In the genomic region with DNA sequence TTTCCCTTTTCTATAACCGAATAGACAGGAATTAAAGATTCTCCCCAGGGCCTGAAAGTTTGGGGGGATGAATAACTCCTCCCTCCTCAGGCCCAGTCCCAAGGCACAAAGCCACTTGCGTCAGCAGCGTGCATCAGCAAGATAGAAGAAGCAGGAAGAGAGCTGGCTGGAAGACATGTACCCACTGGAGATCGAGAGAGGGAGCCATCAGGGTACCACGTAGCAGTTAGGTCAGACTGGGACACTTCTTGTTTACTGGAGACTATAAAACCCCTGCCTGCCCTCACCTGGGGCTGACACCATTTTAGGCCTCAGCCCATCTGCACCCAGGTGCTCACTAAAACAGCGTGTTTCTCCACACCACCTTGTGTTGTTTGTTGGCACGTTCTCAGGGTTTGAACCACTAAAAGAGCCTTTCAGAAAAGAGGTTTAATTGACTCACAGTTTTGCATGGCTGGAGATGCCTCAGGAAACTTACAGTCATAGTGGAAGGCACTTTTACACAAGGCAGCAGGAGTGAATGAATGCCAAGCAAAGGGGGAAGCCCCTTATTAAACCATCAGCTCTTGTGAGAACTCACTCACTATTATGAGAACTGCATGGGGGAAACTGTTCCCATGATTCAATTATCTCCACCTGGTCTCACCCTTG, we compare ENCODE assay signal across 19 cellular contexts.
A peak's percentile ranks its signal among the peaks of the same experiment; 100 is the strongest.
DNase-seq lines count a peak whose midpoint lies in the region; ATAC-seq and TF ChIP-seq lines count a peak whose summit lies in the region.
"Had no signal": no experiment of that assay in that cellular context is flagged by ENCODE, and none has a peak within 500 bp of the region (broad histone marks: within the 10 kb centered on the region; RNA-seq: fewer than 3 reads in every experiment).

No MANE protein-coding gene starts in this region.

- intact Hi-C loops in PC-9 (cut with micrococcal nuclease; ENCODE audit: unreplicated experiment): no loop called here

- DNase-seq in activated CD4-positive, CD25-positive, alpha-beta regulatory T cell treated with anti-CD3 and anti-CD28 coated beads, Interleukin-2, amount 50 U/mL, for 72 hours: no peak
- DNase-seq in activated naive CD8-positive, alpha-beta T cell treated with anti-CD3 and anti-CD28 coated beads, Interleukin-2, amount 50 U/mL, for 24 hours: no peak
- DNase-seq in ecto neural progenitor cell (ENCODE audit: low spot score): no peak
- DNase-seq in PC-9: no peak
- DNase-seq in ureter (ENCODE audit: low spot score): no peak
- DNase-seq: activated gamma-delta T cell, HFFc6, kidney glomerular epithelial cell, midbrain, NCI-H2081, occipital lobe had no signal

- peak overlapping the region; percentile 82 for H3K27ac Mint-ChIP-seq in activated naive CD8-positive, alpha-beta T cell treated with anti-CD3 and anti-CD28 coated beads, Interleukin-2, amount 50 U/mL, for 24 hours
- H3K27ac Mint-ChIP-seq: HFFc6, WTC11 had no signal

- H3K4me2 ChIP-seq in PC-9: no peak overlapping the region
- H3K4me2 ChIP-seq: BLaER1 treated with 17β-estradiol and CSF1 and Interleukin-3, amounts not matched to agents 10 nM and 100 nM had no signal

- no peak overlapping the region for H3K27ac ChIP-seq in PC-9
- H3K27ac ChIP-seq: 22Rv1; BLaER1 treated with 17β-estradiol and CSF1 and Interleukin-3, amounts not matched to agents 10 nM and 100 nM; breast epithelium; RWPE1 had no signal

- no peaks in the 10 kb centered on the region for H3K9me2 ChIP-seq in PC-9 (ENCODE audit: insufficient read depth)

- peaks cover 9% of the 10 kb centered on the region for H3K27me3 Mint-ChIP-seq in activated naive CD8-positive, alpha-beta T cell treated with anti-CD3 and anti-CD28 coated beads, Interleukin-2, amount 50 U/mL, for 24 hours

- CTCF ChIA-PET in PC-9 (lab: Charles Lee): no interaction called here

- H3K36me3 Mint-ChIP-seq in activated naive CD8-positive, alpha-beta T cell treated with anti-CD3 and anti-CD28 coated beads, Interleukin-2, amount 50 U/mL, for 24 hours (ENCODE audit: low read depth): no peaks in the 10 kb centered on the region

- TF ChIP-seq CTCF in PC-9 (conservative IDR thresholded peaks at IDR 0.05): no peak

- H3K27me3 ChIP-seq in PC-9 (ENCODE audit: insufficient read depth, low read depth): no peaks in the 10 kb centered on the region
- H3K27me3 ChIP-seq: BLaER1 treated with 17β-estradiol and CSF1 and Interleukin-3, amounts not matched to agents 10 nM and 100 nM; breast epithelium had no signal

- H3K9me3 ChIP-seq in PC-9 (ENCODE audit: insufficient read depth, low read depth): 0 out of 2 replicates have a peak, but pooled peaks cover 5% of the 10 kb centered on the region
- H3K9me3 ChIP-seq: breast epithelium had no signal

- no peaks in the 10 kb centered on the region for H3K36me3 ChIP-seq in PC-9 (ENCODE audit: low read depth)
- H3K36me3 ChIP-seq: BLaER1 treated with 17β-estradiol and CSF1 and Interleukin-3, amounts not matched to agents 10 nM and 100 nM; breast epithelium had no signal

- H3K9me3 Mint-ChIP-seq in activated naive CD8-positive, alpha-beta T cell treated with anti-CD3 and anti-CD28 coated beads, Interleukin-2, amount 50 U/mL, for 24 hours: peaks cover 5% of the 10 kb centered on the region

- H3K4me1 ChIP-seq in PC-9 (replicated peaks; ENCODE audit: insufficient read depth): 0 out of 2 replicates have a peak, but pooled peaks cover 4% of the 10 kb centered on the region
- H3K4me1 ChIP-seq: breast epithelium had no signal

- H3F3A ChIP-seq in PC-9 (ENCODE audit: insufficient read depth, low read depth): no peaks in the 10 kb centered on the region; the same call in 1 of the 2 replicates

- H3K79me2 ChIP-seq in PC-9 (ENCODE audit: low read depth): no peaks in the 10 kb centered on the region

- H3K4me3 ChIP-seq in PC-9: no peak overlapping the region
- H3K4me3 ChIP-seq: BLaER1 treated with 17β-estradiol and CSF1 and Interleukin-3, amounts not matched to agents 10 nM and 100 nM; breast epithelium had no signal

- no TSS peak for BruUV-seq in PC-9 (replicated peaks; lab: Mats Ljungman, UMichigan)

- POLR2A ChIA-PET in PC-9 (lab: Charles Lee; ENCODE audit: unreplicated experiment): no interaction called here

- H3K4me1 Mint-ChIP-seq in activated naive CD8-positive, alpha-beta T cell treated with anti-CD3 and anti-CD28 coated beads, Interleukin-2, amount 50 U/mL, for 24 hours: peaks cover 36% of the 10 kb centered on the region
- H3K4me1 Mint-ChIP-seq: WTC11 had no signal

- no peaks in the 10 kb centered on the region for H4K20me1 ChIP-seq in PC-9 (ENCODE audit: insufficient read depth)
- H4K20me1 ChIP-seq: BLaER1 treated with 17β-estradiol and CSF1 and Interleukin-3, amounts not matched to agents 10 nM and 100 nM had no signal

- ATAC-seq in activated CD4-positive, CD25-positive, alpha-beta regulatory T cell treated with anti-CD3 and anti-CD28 coated beads, Interleukin-2, amount 50 U/mL, for 24 hours: peak; percentile 83 to 87
- ATAC-seq in GM18502 (IDR thresholded peaks at IDR 0.05; ENCODE audit: poor library complexity, unreplicated experiment) (peak; percentile 63), HG02852 (IDR thresholded peaks at IDR 0.05; ENCODE audit: unreplicated experiment) (peak; percentile 46)
- peak; percentile 89 for ATAC-seq in activated naive CD8-positive, alpha-beta T cell treated with anti-CD3 and anti-CD28 coated beads, Interleukin-2, amount 50 U/mL, for 24 hours
- ATAC-seq: WTC11 had no signal

- H2AFZ ChIP-seq in PC-9: no peak overlapping the region

- no peak overlapping the region for H3K4me3 Mint-ChIP-seq in activated naive CD8-positive, alpha-beta T cell treated with anti-CD3 and anti-CD28 coated beads, Interleukin-2, amount 50 U/mL, for 24 hours
- H3K4me3 Mint-ChIP-seq: HFFc6, WTC11 had no signal
